In genomic region chr2:54635554-54636152, GRCh38 we compare ENCODE assay signal across 12 cellular contexts.
A peak's percentile ranks its signal among the peaks of the same experiment; 100 is the strongest.
DNase-seq lines count a peak whose midpoint lies in the region; ATAC-seq and TF ChIP-seq lines count a peak whose summit lies in the region.
"Had no signal": no experiment of that assay in that cellular context is flagged by ENCODE, and none has a peak within 500 bp of the region (broad histone marks: within the 10 kb centered on the region; RNA-seq: fewer than 3 reads in every experiment).

No MANE protein-coding gene starts in this region.

- no peaks in the 10 kb centered on the region for H3K9me3 ChIP-seq in smooth muscle cell (replicated peaks; ENCODE audit: low read depth)
- H3K9me3 ChIP-seq: HAP-1 had no signal

- ATAC-seq in left ventricle myocardium superior: peak; percentile 17

- DNase-seq in GM04503 (ENCODE audit: low read depth) (peak; percentile 28), left ventricle myocardium superior (no peak), smooth muscle cell (lab: John Stamatoyannopoulos, UW; ENCODE audit: unreplicated experiment) (no peak), NCI-H2196 treated with DMSO at 0.1 percent for 48 hours (lab: John Stamatoyannopoulos, UW; ENCODE audit: unreplicated experiment) (no peak)
- no peak for DNase-seq in activated T-helper 1 cell treated with anti-CD3 and anti-CD28 coated beads, Interleukin-12 subunit alpha, Interleukin-12 subunit beta, Interleukin-2, Interleukin-4 antibody, amounts not matched to agents 30 ng/mL and 10 ng/mL and 1 ng/mL, durations not matched to agents 14 hours and 24 hours and 36 hours (ENCODE audit: low spot score)
- no peak for DNase-seq in activated effector memory CD4-positive, alpha-beta T cell treated with Interleukin-2 at 50 U/mL for 16 hours
- DNase-seq in stimulated activated CD4-positive, alpha-beta T cell treated with anti-CD3 and anti-CD28 coated beads, Interleukin-12 subunit alpha, Interleukin-12 subunit beta, amount 100 ng/mL, for 4 hours: no peak
- DNase-seq in activated CD4-positive, alpha-beta T cell treated with anti-CD3 and anti-CD28 coated beads, Interleukin-2, amount 50 U/mL, for 4 hours: no peak
- DNase-seq: activated T-cell treated with anti-CD3 and anti-CD28 coated beads, Interleukin-2, amount 50 U/mL, for 4 hours; KG1; stimulated activated CD4-positive, alpha-beta T cell treated with anti-CD3 and anti-CD28 coated beads, Interleukin-4, amount 100 ng/mL, for 4 hours had no signal

- TF ChIP-seq CTCF in smooth muscle cell (IDR thresholded peaks at IDR 0.05; ENCODE audit: borderline replicate concordance, insufficient read depth, poor library complexity, severe bottlenecking): no peak

- H3K27me3 ChIP-seq in smooth muscle cell (ENCODE audit: low read depth): no peaks in the 10 kb centered on the region

- peak overlapping the region; percentile 14 for H3K27ac Mint-ChIP-seq in activated T-helper 1 cell treated with anti-CD3 and anti-CD28 coated beads, Interleukin-12 subunit alpha, Interleukin-12 subunit beta, Interleukin-2, Interleukin-4 antibody, amounts not matched to agents 30 ng/mL and 10 ng/mL and 1 ng/mL, durations not matched to agents 14 hours and 24 hours and 36 hours

- no peak overlapping the region for H3K4me3 Mint-ChIP-seq in activated T-helper 1 cell treated with anti-CD3 and anti-CD28 coated beads, Interleukin-12 subunit alpha, Interleukin-12 subunit beta, Interleukin-2, Interleukin-4 antibody, amounts not matched to agents 30 ng/mL and 10 ng/mL and 1 ng/mL, durations not matched to agents 14 hours and 24 hours and 36 hours
- H3K4me3 Mint-ChIP-seq: activated T-cell treated with anti-CD3 and anti-CD28 coated beads, Interleukin-2, amount 50 U/mL, for 4 hours had no signal

- no peaks in the 10 kb centered on the region for H3K9me3 Mint-ChIP-seq in activated T-helper 1 cell treated with anti-CD3 and anti-CD28 coated beads, Interleukin-12 subunit alpha, Interleukin-12 subunit beta, Interleukin-2, Interleukin-4 antibody, amounts not matched to agents 30 ng/mL and 10 ng/mL and 1 ng/mL, durations not matched to agents 14 hours and 24 hours and 36 hours
- H3K9me3 Mint-ChIP-seq: activated T-cell treated with anti-CD3 and anti-CD28 coated beads, Interleukin-2, amount 50 U/mL, for 4 hours had no signal

- peaks cover 45% of the 10 kb centered on the region for H3K4me1 Mint-ChIP-seq in activated T-helper 1 cell treated with anti-CD3 and anti-CD28 coated beads, Interleukin-12 subunit alpha, Interleukin-12 subunit beta, Interleukin-2, Interleukin-4 antibody, amounts not matched to agents 30 ng/mL and 10 ng/mL and 1 ng/mL, durations not matched to agents 14 hours and 24 hours and 36 hours (ENCODE audit: low read depth)

- H2AFZ ChIP-seq in smooth muscle cell (ENCODE audit: low read depth): no peak overlapping the region

- peak overlapping the region; percentile 78 for H3K4me2 ChIP-seq in smooth muscle cell

- H3K4me1 ChIP-seq in smooth muscle cell (ENCODE audit: low read depth): peaks cover 50% of the 10 kb centered on the region

- no peaks in the 10 kb centered on the region for H3K27me3 Mint-ChIP-seq in activated T-helper 1 cell treated with anti-CD3 and anti-CD28 coated beads, Interleukin-12 subunit alpha, Interleukin-12 subunit beta, Interleukin-2, Interleukin-4 antibody, amounts not matched to agents 30 ng/mL and 10 ng/mL and 1 ng/mL, durations not matched to agents 14 hours and 24 hours and 36 hours (ENCODE audit: insufficient read depth)

- H3K79me2 ChIP-seq in smooth muscle cell (ENCODE audit: low read depth): peaks cover 40% of the 10 kb centered on the region

- H3K9ac ChIP-seq in smooth muscle cell (ENCODE audit: low read depth): peak overlapping the region; percentile 84

- peaks cover 3% of the 10 kb centered on the region for H4K20me1 ChIP-seq in smooth muscle cell (ENCODE audit: low read depth)

- peaks cover 5% of the 10 kb centered on the region for H3K36me3 ChIP-seq in smooth muscle cell (ENCODE audit: low read depth)

- H3K36me3 Mint-ChIP-seq in activated T-helper 1 cell treated with anti-CD3 and anti-CD28 coated beads, Interleukin-12 subunit alpha, Interleukin-12 subunit beta, Interleukin-2, Interleukin-4 antibody, amounts not matched to agents 30 ng/mL and 10 ng/mL and 1 ng/mL, durations not matched to agents 14 hours and 24 hours and 36 hours (ENCODE audit: low read depth): peaks cover 62% of the 10 kb centered on the region

- intact Hi-C loops in activated T-helper 1 cell treated with anti-CD3 and anti-CD28 coated beads, Interleukin-12 subunit alpha, Interleukin-12 subunit beta, Interleukin-2, Interleukin-4 antibody, amounts not matched to agents 30 ng/mL and 10 ng/mL and 1 ng/mL, durations not matched to agents 14 hours and 24 hours and 36 hours (cut with micrococcal nuclease): loop anchor here (2.0 to 5.0 kb wide), 2 partner anchors 77 to 113 kb away; no protein-coding TSS in a partner anchor
- intact Hi-C loops in left ventricle myocardium superior (cut with micrococcal nuclease): no loop called here

- H3F3A ChIP-seq in smooth muscle cell (ENCODE audit: low read depth): peaks cover 68% of the 10 kb centered on the region

- no peak overlapping the region for H3K4me3 ChIP-seq in smooth muscle cell
- H3K4me3 ChIP-seq: HAP-1 had no signal

- H3K27ac ChIP-seq in smooth muscle cell (ENCODE audit: low read depth): peak overlapping the region; percentile 97

- WGBS in smooth muscle cell (ENCODE audit: low lambda C conversion rate): 18% methylated on average over 3 of the region's 3 CpGs
